In the genomic region with DNA sequence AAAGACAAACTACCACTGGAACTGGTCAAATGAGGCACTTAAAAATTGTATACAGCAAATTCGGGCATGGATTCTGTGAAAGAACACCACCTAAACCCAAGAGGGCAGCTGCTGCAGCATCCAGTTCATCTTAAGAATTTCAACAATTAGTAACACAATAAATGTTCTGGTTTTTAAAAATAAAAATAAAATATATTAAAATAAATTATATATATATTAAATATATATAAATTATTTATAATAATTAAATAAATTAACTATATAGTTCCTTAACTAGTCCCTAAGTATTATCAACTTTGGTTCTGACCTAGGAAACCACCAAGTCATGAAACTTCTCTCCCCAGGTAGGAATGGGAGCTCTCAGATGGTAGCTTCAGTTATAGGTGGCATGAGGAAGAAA, we compare ENCODE assay signal across 17 cellular contexts. TPM values are rescaled to one million over a fixed set of nuclear protein-coding genes. Genes with fewer than 3 reads are reported as not detected.
A peak's percentile ranks its signal among the peaks of the same experiment; 100 is the strongest.
DNase-seq lines count a peak whose midpoint lies in the region; ATAC-seq and TF ChIP-seq lines count a peak whose summit lies in the region.
"Had no signal": no experiment of that assay in that cellular context is flagged by ENCODE, and none has a peak within 500 bp of the region (broad histone marks: within the 10 kb centered on the region; RNA-seq: fewer than 3 reads in every experiment).

No MANE protein-coding gene starts in this region.

- no peak for TF ChIP-seq CTCF in natural killer cell (IDR thresholded peaks at IDR 0.05)
- TF ChIP-seq CTCF in dorsolateral prefrontal cortex (IDR thresholded peaks at IDR 0.05 in 54 of 56, conservative IDR thresholded peaks at IDR 0.05 in 2 of 56; ENCODE audit: low read depth in 1 of 56, partially characterized antibody in 56 of 56), result no peak
- no peak for TF ChIP-seq CTCF in MCF 10A (IDR thresholded peaks at IDR 0.05; ENCODE audit: unreplicated experiment)

- no peak overlapping the region for H3K4me3 ChIP-seq in dorsolateral prefrontal cortex
- H3K4me3 ChIP-seq: BLaER1 treated with 17β-estradiol and CSF1 and Interleukin-3, amounts not matched to agents 10 nM and 100 nM; GM23248 had no signal

- ATAC-seq in natural killer cell (no peak), Right ventricle myocardium inferior (no peak)
- ATAC-seq in natural killer cell treated with Interleukin-12 subunit alpha and Interleukin-12 subunit beta and Interleukin-15 and Interleukin-18, amount 100 ng/mL, for 72 hours, result no peak

- BruUV-seq in MCF 10A (replicated peaks; lab: Mats Ljungman, UMichigan), result no TSS peak

- H3K4me1 Mint-ChIP-seq in natural killer cell, result peaks cover 49 to 72% of the 10 kb centered on the region in 2 donors
- peaks cover 64 to 74% of the 10 kb centered on the region in 2 donors for H3K4me1 Mint-ChIP-seq in natural killer cell treated with Interleukin-12 subunit alpha and Interleukin-12 subunit beta and Interleukin-15 and Interleukin-18, amount 100 ng/mL, for 72 hours (ENCODE audit: low read depth in 2 of 2)
- H3K4me1 Mint-ChIP-seq in MCF 10A (ENCODE audit: insufficient read depth, unreplicated experiment), result peaks cover 29% of the 10 kb centered on the region

- intact Hi-C loops in natural killer cell (cut with micrococcal nuclease) (no loop called here), dorsolateral prefrontal cortex (cut with DNase I) (no loop called here), Right ventricle myocardium inferior (cut with DNase I) (no loop called here), MCF 10A (cut with micrococcal nuclease) (no loop called here)

- CTCF ChIA-PET in MCF 10A (lab: Yijun Ruan, JAX), result interaction anchor here (0.7 to 1.2 kb wide), 3 partner anchors 9 to 13 kb away, joined by 3 to 6 read pairs (median 5); no protein-coding TSS in a partner anchor

- no peaks in the 10 kb centered on the region for H3K27me3 ChIP-seq in dorsolateral prefrontal cortex
- H3K27me3 ChIP-seq: BLaER1 treated with 17β-estradiol and CSF1 and Interleukin-3, amounts not matched to agents 10 nM and 100 nM had no signal

- H3K9me3 Mint-ChIP-seq in natural killer cell, result no peaks in the 10 kb centered on the region
- no peaks in the 10 kb centered on the region for H3K9me3 Mint-ChIP-seq in natural killer cell treated with Interleukin-12 subunit alpha and Interleukin-12 subunit beta and Interleukin-15 and Interleukin-18, amount 100 ng/mL, for 72 hours
- H3K9me3 Mint-ChIP-seq in MCF 10A (ENCODE audit: unreplicated experiment), result no peaks in the 10 kb centered on the region
- H3K9me3 Mint-ChIP-seq: CD4-positive, CD25-positive, alpha-beta regulatory T cell had no signal

- H3K36me3 Mint-ChIP-seq in natural killer cell (no peaks in the 10 kb centered on the region), MCF 10A (ENCODE audit: insufficient read depth, unreplicated experiment) (no peaks in the 10 kb centered on the region)
- peaks cover 4% of the 10 kb centered on the region for H3K36me3 Mint-ChIP-seq in natural killer cell treated with Interleukin-12 subunit alpha and Interleukin-12 subunit beta and Interleukin-15 and Interleukin-18, amount 100 ng/mL, for 72 hours

- no peak overlapping the region for H3K27ac Mint-ChIP-seq in natural killer cell
- no peak overlapping the region for H3K27ac Mint-ChIP-seq in natural killer cell treated with Interleukin-12 subunit alpha and Interleukin-12 subunit beta and Interleukin-15 and Interleukin-18, amount 100 ng/mL, for 72 hours
- no peak overlapping the region for H3K27ac Mint-ChIP-seq in MCF 10A (ENCODE audit: low read depth, unreplicated experiment)

- peak overlapping the region in 58 of 59 donors; percentile 48 to 100 (median 97) for H3K27ac ChIP-seq in dorsolateral prefrontal cortex
- peak overlapping the region; percentile 80 for H3K27ac ChIP-seq in substantia nigra (ENCODE audit: low read depth, low read length, poor library complexity, severe bottlenecking)
- H3K27ac ChIP-seq: GM23248, HL-60 had no signal

- POLR2A ChIA-PET in MCF 10A (lab: Yijun Ruan, JAX), result interaction anchor here (0.6 to 2.4 kb wide), 5 partner anchors 8 to 57 kb away, joined by 3 to 11 read pairs (median 5); partner anchors contain the start of gene RFFL

- H3K4me3 Mint-ChIP-seq in natural killer cell, result peak overlapping the region; percentile 21
- no peak overlapping the region for H3K4me3 Mint-ChIP-seq in natural killer cell treated with Interleukin-12 subunit alpha and Interleukin-12 subunit beta and Interleukin-15 and Interleukin-18, amount 100 ng/mL, for 72 hours
- no peak overlapping the region for H3K4me3 Mint-ChIP-seq in MCF 10A (ENCODE audit: unreplicated experiment)

- no peak for DNase-seq in natural killer cell
- DNase-seq in natural killer cell treated with Interleukin-12 subunit alpha and Interleukin-12 subunit beta and Interleukin-15 and Interleukin-18, amount 100 ng/mL, for 72 hours (ENCODE audit: low spot score), result no peak
- no peak for DNase-seq in dorsolateral prefrontal cortex
- DNase-seq in substantia nigra (lab: John Stamatoyannopoulos, UW), result no peak
- DNase-seq in NCI-H187 treated with DMSO at 0.1 percent for 48 hours (lab: John Stamatoyannopoulos, UW), result no peak
- no peak for DNase-seq in Right ventricle myocardium inferior (ENCODE audit: missing footprints)
- DNase-seq in MCF 10A (ENCODE audit: unreplicated experiment), result no peak
- DNase-seq: 8988T; ACHN; Calu3; CD4-positive, CD25-positive, alpha-beta regulatory T cell; DMS 273 treated with DMSO at 0.1 percent for 48 hours; GM23248; H7 had no signal

- H3K27me3 Mint-ChIP-seq in natural killer cell (ENCODE audit: low read depth in 2 of 2), result no peaks in the 10 kb centered on the region
- H3K27me3 Mint-ChIP-seq in natural killer cell treated with Interleukin-12 subunit alpha and Interleukin-12 subunit beta and Interleukin-15 and Interleukin-18, amount 100 ng/mL, for 72 hours, result no peaks in the 10 kb centered on the region
- H3K27me3 Mint-ChIP-seq in MCF 10A (ENCODE audit: insufficient read depth, unreplicated experiment), result no peaks in the 10 kb centered on the region
- H3K27me3 Mint-ChIP-seq: CD4-positive, CD25-positive, alpha-beta regulatory T cell had no signal

RNA-seq across cellular contexts. Expression of gene RFFL, which starts 13.4 kb away (rescaled TPM):
- total RNA-seq in natural killer cell (10 to 100 TPM; 50.0 to 86.6 (median 75.9) TPM), dorsolateral prefrontal cortex (100 to 1,000 TPM in 3 of 120 experiments, 10 to 100 TPM in 117; 18.0 to 137 (median 45.5) TPM), Right ventricle myocardium inferior (11.2 TPM), MCF 10A (2022) (22.0 and 22.6 TPM in 2 replicates)
- total RNA-seq in natural killer cell treated with Interleukin-12 subunit alpha and Interleukin-12 subunit beta and Interleukin-15 and Interleukin-18, amount 100 ng/mL, for 72 hours, result 10 to 100 TPM; 87.6 to 91.5 TPM

RNA-seq across cellular contexts. Expression of gene RAD51D, which starts 42.8 kb away (rescaled TPM):
- 10 to 100 TPM; 15.4 to 27.0 (median 22.7) TPM for total RNA-seq in natural killer cell
- 10 to 100 TPM; 27.8 to 68.3 TPM for total RNA-seq in natural killer cell treated with Interleukin-12 subunit alpha and Interleukin-12 subunit beta and Interleukin-15 and Interleukin-18, amount 100 ng/mL, for 72 hours
- total RNA-seq in dorsolateral prefrontal cortex, result 10 to 100 TPM; 13.1 to 37.9 (median 23.4) TPM
- 4.8 TPM for total RNA-seq in Right ventricle myocardium inferior
- 9.6 and 13.0 TPM in 2 replicates for total RNA-seq in MCF 10A (2022)

RNA-seq across cellular contexts. Expression of gene FNDC8, which starts 44.5 kb away (rescaled TPM):
- total RNA-seq in natural killer cell, result not detected
- total RNA-seq in natural killer cell treated with Interleukin-12 subunit alpha and Interleukin-12 subunit beta and Interleukin-15 and Interleukin-18, amount 100 ng/mL, for 72 hours, result not detected
- under 1 TPM in 2 of 120 experiments, not detected in 118; 0.28 to 0.35 TPM for total RNA-seq in dorsolateral prefrontal cortex
- total RNA-seq in Right ventricle myocardium inferior, result not detected
- total RNA-seq in MCF 10A (2022), result not detected in 2 replicates
- total RNA-seq: Calu3; CD4-positive, CD25-positive, alpha-beta regulatory T cell; Daoy; GM23248 had no signal
